30 cellular contexts compared by ENCODE assay signal in the genomic region with DNA sequence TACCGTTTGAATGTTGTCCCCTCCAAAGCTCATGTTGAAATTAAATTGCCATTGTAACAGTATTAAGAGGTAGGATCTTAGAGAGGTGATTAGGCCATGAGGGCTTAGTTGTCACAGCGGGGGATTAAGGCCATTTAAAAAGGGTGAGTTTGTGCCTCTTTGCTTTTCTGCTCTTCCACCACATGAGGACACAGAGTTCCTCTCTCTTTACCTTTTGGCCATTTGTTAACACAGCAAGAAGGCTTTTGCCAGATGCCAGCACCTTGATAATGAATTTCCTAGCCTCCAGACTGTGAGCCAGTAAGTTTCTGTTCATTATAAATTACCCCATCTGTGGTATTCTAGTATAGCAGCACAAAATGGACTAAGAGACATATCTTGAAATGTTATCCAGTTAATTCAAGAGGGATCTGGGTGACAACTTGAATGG.
"Had no signal": no experiment of that assay in that cellular context is flagged by ENCODE, and none has a peak within 500 bp of the region (broad histone marks: within the 10 kb centered on the region; RNA-seq: fewer than 3 reads in every experiment).

No MANE protein-coding gene starts in this region.

- H3K27me3 Mint-ChIP-seq: activated CD4-positive, alpha-beta memory T cell treated with anti-CD3 and anti-CD28 coated beads for 36 hours; activated naive CD4-positive, alpha-beta T cell treated with anti-CD3 and anti-CD28 coated beads, Interleukin-2, amount 10 ng/mL, durations not matched to agents 7 days and 5 days; dendritic cell treated with granulocyte-macrophage colony-stimulating factor and Interleukin-4, amounts not matched to agents 40 ng/mL and 50 ng/mL, for 4 days; naive B cell; stimulated activated naive B cell treated with anti-CD40 and anti-IgM and Interleukin-4, amounts not matched to agents 10 μg/mL and 1 μg/mL and 100 μg/mL, for 72 hours had no signal

- H3K4me1 ChIP-seq: parathyroid adenoma, tibial nerve had no signal

- ATAC-seq: esophagus mucosa; stimulated activated naive B cell treated with anti-CD40 and anti-IgM and Interleukin-4, amounts not matched to agents 10 μg/mL and 1 μg/mL and 100 μg/mL, for 72 hours had no signal

- H3K36me3 Mint-ChIP-seq: activated CD4-positive, alpha-beta memory T cell treated with anti-CD3 and anti-CD28 coated beads for 36 hours; activated naive CD4-positive, alpha-beta T cell treated with anti-CD3 and anti-CD28 coated beads, Interleukin-2, amount 10 ng/mL, durations not matched to agents 7 days and 5 days; mesothelial cell of epicardium; stimulated activated naive B cell treated with anti-CD40 and anti-IgM and Interleukin-4, amounts not matched to agents 10 μg/mL and 1 μg/mL and 100 μg/mL, for 72 hours had no signal

- H3K9me3 ChIP-seq: psoas muscle, stomach, tibial nerve had no signal

- H3K27ac ChIP-seq: brain microvascular endothelial cell, hepatocyte, parathyroid adenoma, psoas muscle, stomach, tibial nerve had no signal

- DNase-seq: activated CD4-positive, alpha-beta memory T cell treated with anti-CD3 and anti-CD28 coated beads for 36 hours; activated CD4-positive, alpha-beta T cell treated with anti-CD3 and anti-CD28 coated beads, Interleukin-2, amount 10 ng/mL, durations not matched to agents 24 days and 14 days; activated CD4-positive, CD25-positive, alpha-beta regulatory T cell treated with anti-CD3 and anti-CD28 coated beads, Interleukin-2, amount 50 U/mL, for 72 hours; activated CD8-positive, alpha-beta memory T cell treated with anti-CD3 and anti-CD28 coated beads, Interleukin-2, amount 50 U/mL, for 4 hours; activated gamma-delta T cell; activated naive CD4-positive, alpha-beta T cell treated with anti-CD3 and anti-CD28 coated beads, Interleukin-2, amount 10 ng/mL, durations not matched to agents 7 days and 5 days; activated T-cell treated with anti-CD3 and anti-CD28 coated beads, Interleukin-2, amount 50 U/mL, for 1 hour; amniotic stem cell; brain microvascular endothelial cell; central memory CD4-positive, alpha-beta T cell; endodermal cell; foreskin melanocyte; islet precursor cell; left ventricle myocardium superior; naive B cell; occipital lobe; psoas muscle; stimulated activated CD4-positive, alpha-beta T cell treated with anti-CD3 and anti-CD28 coated beads, Interleukin-1b, Interleukin-23, amount 100 ng/mL, for 48 hours; stimulated activated CD4-positive, alpha-beta T cell treated with anti-CD3 and anti-CD28 coated beads, Interleukin-4, amount 100 ng/mL, for 4 hours; stimulated activated naive B cell treated with anti-CD40 and anti-IgM and Interleukin-4, amounts not matched to agents 10 μg/mL and 1 μg/mL and 100 μg/mL, for 72 hours; stomach had no signal

- H3K4me1 Mint-ChIP-seq: activated CD4-positive, alpha-beta T cell treated with anti-CD3 and anti-CD28 coated beads, Interleukin-2, amount 10 ng/mL, durations not matched to agents 24 days and 14 days; activated naive CD4-positive, alpha-beta T cell treated with anti-CD3 and anti-CD28 coated beads, Interleukin-2, amount 10 ng/mL, durations not matched to agents 7 days and 5 days; mesothelial cell of epicardium; naive B cell; neural crest cell; stimulated activated naive B cell treated with anti-CD40 and anti-IgM and Interleukin-4, amounts not matched to agents 10 μg/mL and 1 μg/mL and 100 μg/mL, for 72 hours had no signal

- H3K9me3 Mint-ChIP-seq: activated CD4-positive, alpha-beta memory T cell treated with anti-CD3 and anti-CD28 coated beads for 36 hours; activated CD4-positive, alpha-beta T cell treated with anti-CD3 and anti-CD28 coated beads, Interleukin-2, amount 10 ng/mL, durations not matched to agents 24 days and 14 days; activated naive CD4-positive, alpha-beta T cell treated with anti-CD3 and anti-CD28 coated beads, Interleukin-2, amount 10 ng/mL, durations not matched to agents 7 days and 5 days; activated T-helper 1 cell treated with anti-CD3 and anti-CD28 coated beads, Interleukin-12 subunit alpha, Interleukin-12 subunit beta, Interleukin-2, Interleukin-4 antibody, amounts not matched to agents 30 ng/mL and 10 ng/mL and 1 ng/mL, durations not matched to agents 14 hours and 24 hours and 36 hours; dendritic cell treated with granulocyte-macrophage colony-stimulating factor and Interleukin-4, amounts not matched to agents 40 ng/mL and 50 ng/mL, for 4 days; endodermal cell; neural crest cell; stimulated activated naive B cell treated with anti-CD40 and anti-IgM and Interleukin-4, amounts not matched to agents 10 μg/mL and 1 μg/mL and 100 μg/mL, for 72 hours had no signal

- H3K27ac Mint-ChIP-seq: activated CD4-positive, alpha-beta memory T cell treated with anti-CD3 and anti-CD28 coated beads for 36 hours; activated CD4-positive, alpha-beta T cell treated with anti-CD3 and anti-CD28 coated beads, Interleukin-2, amount 10 ng/mL, durations not matched to agents 24 days and 14 days; activated naive CD4-positive, alpha-beta T cell treated with anti-CD3 and anti-CD28 coated beads, Interleukin-2, amount 10 ng/mL, durations not matched to agents 7 days and 5 days; activated T-helper 1 cell treated with anti-CD3 and anti-CD28 coated beads, Interleukin-12 subunit alpha, Interleukin-12 subunit beta, Interleukin-2, Interleukin-4 antibody, amounts not matched to agents 30 ng/mL and 10 ng/mL and 1 ng/mL, durations not matched to agents 14 hours and 24 hours and 36 hours; dendritic cell treated with granulocyte-macrophage colony-stimulating factor and Interleukin-4, amounts not matched to agents 40 ng/mL and 50 ng/mL, for 4 days; endodermal cell; mesothelial cell of epicardium; naive B cell; stimulated activated naive B cell treated with anti-CD40 and anti-IgM and Interleukin-4, amounts not matched to agents 10 μg/mL and 1 μg/mL and 100 μg/mL, for 72 hours had no signal

- H3K4me3 ChIP-seq: hepatocyte, psoas muscle, smooth muscle cell, stomach, tibial nerve had no signal

- H3K4me3 Mint-ChIP-seq: activated CD4-positive, alpha-beta memory T cell treated with anti-CD3 and anti-CD28 coated beads for 36 hours; activated CD4-positive, alpha-beta T cell treated with anti-CD3 and anti-CD28 coated beads, Interleukin-2, amount 10 ng/mL, durations not matched to agents 24 days and 14 days; activated naive CD4-positive, alpha-beta T cell treated with anti-CD3 and anti-CD28 coated beads, Interleukin-2, amount 10 ng/mL, durations not matched to agents 7 days and 5 days; activated T-helper 1 cell treated with anti-CD3 and anti-CD28 coated beads, Interleukin-12 subunit alpha, Interleukin-12 subunit beta, Interleukin-2, Interleukin-4 antibody, amounts not matched to agents 30 ng/mL and 10 ng/mL and 1 ng/mL, durations not matched to agents 14 hours and 24 hours and 36 hours; dendritic cell treated with granulocyte-macrophage colony-stimulating factor and Interleukin-4, amounts not matched to agents 40 ng/mL and 50 ng/mL, for 4 days; endodermal cell; mesothelial cell of epicardium; naive B cell; neural crest cell; stimulated activated naive B cell treated with anti-CD40 and anti-IgM and Interleukin-4, amounts not matched to agents 10 μg/mL and 1 μg/mL and 100 μg/mL, for 72 hours had no signal

- H3K27me3 ChIP-seq: brain microvascular endothelial cell, hepatocyte, stomach, tibial nerve had no signal

- H3K36me3 ChIP-seq: brain microvascular endothelial cell, stomach, tibial nerve had no signal
